Comparison of ENCODE assay signal across 11 cellular contexts in the genomic region with DNA sequence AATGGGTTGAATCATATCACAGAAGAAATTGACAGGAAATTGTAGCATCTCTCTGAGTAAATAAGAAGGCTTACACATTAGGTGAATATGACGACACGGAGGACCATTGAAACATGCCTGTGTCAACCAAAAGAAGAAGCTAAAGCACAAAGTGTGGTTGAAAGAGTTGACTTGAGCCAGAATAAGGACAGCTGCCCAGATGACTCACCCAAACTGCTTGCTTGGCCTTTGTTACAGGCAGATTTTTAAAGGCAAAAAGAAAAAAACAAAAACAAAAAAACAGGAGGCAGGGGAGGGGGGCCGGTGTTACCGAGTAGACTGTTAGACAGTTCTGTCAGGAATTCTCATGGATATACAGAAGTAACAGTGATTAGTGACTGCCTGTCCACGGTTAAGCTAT.
DNase-seq lines count a peak whose midpoint lies in the region; ATAC-seq, FAIRE-seq and TF ChIP-seq lines count a peak whose summit lies in the region.
"Had no signal": no experiment of that assay in that cellular context is flagged by ENCODE, and none has a peak within 500 bp of the region (broad histone marks: within the 10 kb centered on the region; RNA-seq: fewer than 3 reads in every experiment).

No MANE protein-coding gene starts in this region.

- H3K9me3 ChIP-seq in A549 (no peaks in the 10 kb centered on the region), mesenchymal stem cell (ENCODE audit: control insufficient read depth, low read length) (no peaks in the 10 kb centered on the region)
- H3K9me3 ChIP-seq: thoracic aorta had no signal

- H3K4me1 ChIP-seq in A549 (peaks cover 8% of the 10 kb centered on the region; the same call in 1 of the 3 replicates), mesenchymal stem cell (ENCODE audit: control insufficient read depth, insufficient read depth, low read depth, low read length) (peaks cover 8% of the 10 kb centered on the region)

- H3K9ac ChIP-seq in mesenchymal stem cell (ENCODE audit: low read length), result peak overlapping the region; percentile 8

- no peak overlapping the region for H3K23ac ChIP-seq in mesenchymal stem cell (ENCODE audit: low read length in 2 of 2)

- no peak overlapping the region for H2AFZ ChIP-seq in mesenchymal stem cell (ENCODE audit: low read depth, low read length)

- POLR2A ChIA-PET in A549 (lab: Yijun Ruan, JAX), result no interaction called here

- 84% methylated on average over 5 of the region's 5 CpGs for WGBS in A549 (ENCODE audit: missing lambda C conversion rate)
- WGBS in mesenchymal stem cell, result 67% methylated on average over 5 of the region's 5 CpGs

- no peaks in the 10 kb centered on the region for H3K27me3 ChIP-seq in mesenchymal stem cell (ENCODE audit: control insufficient read depth in 1 of 2, insufficient read depth in 1 of 2, low read length in 2 of 2)

- ATAC-seq in A549 (no peak), HG03342 (IDR thresholded peaks at IDR 0.05; ENCODE audit: unreplicated experiment) (no peak), GM18519 (IDR thresholded peaks at IDR 0.05; ENCODE audit: low FRiP score, unreplicated experiment) (no peak)

- H4K8ac ChIP-seq in mesenchymal stem cell (ENCODE audit: low read length), result no peak overlapping the region

- no peak overlapping the region for H2BK15ac ChIP-seq in mesenchymal stem cell (ENCODE audit: low read depth, poor library complexity, severe bottlenecking)

- TF ChIP-seq EP300 in A549 (IDR thresholded peaks at IDR 0.05), result no peak

- H4K91ac ChIP-seq in mesenchymal stem cell (ENCODE audit: low read length), result no peak overlapping the region

- CTCF ChIA-PET in A549 (lab: Yijun Ruan, JAX), result interaction anchor here (2.8 kb wide), 1 partner anchor 73 kb away, joined by 10 read pairs; no protein-coding TSS in a partner anchor

- no peak overlapping the region for H2BK12ac ChIP-seq in mesenchymal stem cell (ENCODE audit: low read length in 2 of 2)

- FAIRE-seq in A549 (lab: Jason Lieb, UNC), result no peak
- FAIRE-seq: H1 had no signal

- H2BK5ac ChIP-seq in mesenchymal stem cell (ENCODE audit: low read depth, low read length, poor library complexity, severe bottlenecking), result no peak overlapping the region

- H3K4ac ChIP-seq in mesenchymal stem cell (ENCODE audit: low read depth in 1 of 2, low read length in 2 of 2), result no peak overlapping the region

- H3K18ac ChIP-seq in mesenchymal stem cell (ENCODE audit: low read depth in 1 of 2, low read length in 2 of 2), result no peak overlapping the region

- H3K14ac ChIP-seq in mesenchymal stem cell (ENCODE audit: low read length in 2 of 2), result no peak overlapping the region

- H2BK120ac ChIP-seq in mesenchymal stem cell (ENCODE audit: low read depth, low read length), result no peak overlapping the region

- TF ChIP-seq POLR2A in A549 (IDR thresholded peaks at IDR 0.05; ENCODE audit: low read length), result no peak

- no peak overlapping the region for H2AK5ac ChIP-seq in mesenchymal stem cell (ENCODE audit: low read length, severe bottlenecking)

- DNase-seq in A549 (ENCODE audit: low read depth in 1 of 2, low spot score in 1 of 2) (no peak), LHCN-M2 (ENCODE audit: low read depth) (peak; percentile 98), astrocyte of the spinal cord (ENCODE audit: low read depth, low spot score) (peak; percentile 65), mesenchymal stem cell (peak; percentile 63), DMS 273 (lab: John Stamatoyannopoulos, UW; ENCODE audit: unreplicated experiment) (no peak), RKO (ENCODE audit: low spot score) (no peak)
- DNase-seq: NCI-H748 treated with DMSO at 0.1 percent for 48 hours had no signal

- no peak for TF ChIP-seq CTCF in A549 (IDR thresholded peaks at IDR 0.05)
- TF ChIP-seq CTCF in astrocyte of the spinal cord (IDR thresholded peaks at IDR 0.05; ENCODE audit: low read depth, low read length), result no peak

- H3K36me3 ChIP-seq in mesenchymal stem cell (ENCODE audit: control insufficient read depth in 1 of 2, insufficient read depth in 2 of 2, low read depth in 1 of 2, low read length in 2 of 2), result peaks cover 31 to 37% of the 10 kb centered on the region in 2 experiments

- in situ Hi-C loops in astrocyte of the spinal cord (cut with HindIII; ENCODE audit: low sequenced_read_pairs), result no loop called here

- no peak for TF ChIP-seq RAD21 in A549 (conservative IDR thresholded peaks at IDR 0.05 in 1 of 2, IDR thresholded peaks at IDR 0.05 in 1 of 2)

- peak overlapping the region in 1 of 2 experiments; percentile 26; a peak in 1 of 6 replicates for H3K27ac ChIP-seq in A549
- peak overlapping the region; percentile 46 for H3K27ac ChIP-seq in mesenchymal stem cell (ENCODE audit: low read length, poor library complexity, severe bottlenecking)
- H3K27ac ChIP-seq: thoracic aorta had no signal

- H3K4me3 ChIP-seq in A549 (no peak overlapping the region), astrocyte of the spinal cord (ENCODE audit: low read depth, low read length) (no peak overlapping the region), mesenchymal stem cell (ENCODE audit: insufficient read depth in 1 of 2, low read depth in 1 of 2, low read length in 2 of 2) (no peak overlapping the region)
- H3K4me3 ChIP-seq: thoracic aorta had no signal

- H3K79me1 ChIP-seq in mesenchymal stem cell (replicated peaks; ENCODE audit: low read length, poor library complexity, severe bottlenecking), result peaks cover 32% of the 10 kb centered on the region

- H3K4me2 ChIP-seq in A549 (no peak overlapping the region), mesenchymal stem cell (ENCODE audit: low read length, poor library complexity, severe bottlenecking) (no peak overlapping the region)

TF ChIP-seq in A549, 52 proteins besides CTCF, POLR2A, EP300 and RAD21:
- TF ChIP-seq FOSL2 (IDR thresholded peaks at IDR 0.05) (no peak), FOSL2 (CRISPR knock-in tag; IDR thresholded peaks at IDR 0.05) (peak; percentile 9; the same call in 1 of the 2 replicates)
- TF ChIP-seq, protein P1, sequence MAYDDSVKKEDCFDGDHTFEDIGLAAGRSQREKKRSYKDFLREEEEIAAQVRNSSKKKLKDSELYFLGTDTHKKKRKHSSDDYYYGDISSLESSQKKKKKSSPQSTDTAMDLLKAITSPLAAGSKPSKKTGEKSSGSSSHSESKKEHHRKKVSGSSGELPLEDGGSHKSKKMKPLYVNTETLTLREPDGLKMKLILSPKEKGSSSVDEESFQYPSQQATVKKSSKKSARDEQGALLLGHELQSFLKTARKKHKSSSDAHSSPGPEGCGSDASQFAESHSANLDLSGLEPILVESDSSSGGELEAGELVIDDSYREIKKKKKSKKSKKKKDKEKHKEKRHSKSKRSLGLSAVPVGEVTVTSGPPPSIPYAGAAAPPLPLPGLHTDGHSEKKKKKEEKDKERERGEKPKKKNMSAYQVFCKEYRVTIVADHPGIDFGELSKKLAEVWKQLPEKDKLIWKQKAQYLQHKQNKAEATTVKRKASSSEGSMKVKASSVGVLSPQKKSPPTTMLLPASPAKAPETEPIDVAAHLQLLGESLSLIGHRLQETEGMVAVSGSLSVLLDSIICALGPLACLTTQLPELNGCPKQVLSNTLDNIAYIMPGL (CRISPR knock-in tag; IDR thresholded peaks at IDR 0.05; ENCODE audit: borderline replicate concordance), result no peak

Comparison
In these comparisons a context has a peak if more than half of its experiments do, and no peak if none do; other contexts are left out.
1. DNase-seq: peak in LHCN-M2 (single experiment), astrocyte of the spinal cord (single experiment) and mesenchymal stem cell (single experiment); none in A549 (0 of 2), DMS 273 (single experiment) and RKO (single experiment).